ENCODE assay signal across 1 cellular context in the genomic region with DNA sequence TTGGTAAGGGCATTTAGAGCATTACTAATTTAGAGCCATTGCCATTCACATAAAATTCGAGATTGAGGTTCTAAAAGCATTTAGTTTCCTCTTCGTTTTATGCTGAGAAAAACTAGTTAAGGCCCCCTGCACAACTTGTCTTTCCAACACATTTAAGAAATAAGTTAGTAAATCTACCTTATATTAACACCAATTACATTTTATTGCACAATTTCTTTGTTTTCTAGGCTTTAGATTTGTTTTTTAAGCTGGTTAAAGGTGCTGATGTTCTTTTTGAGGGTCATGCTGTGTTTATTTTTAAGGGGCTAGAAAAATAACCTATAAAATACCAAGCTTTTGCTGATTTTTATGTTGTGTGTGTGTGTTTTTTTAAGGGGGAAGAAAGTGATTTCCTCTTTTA.
TF ChIP-seq lines count a peak whose summit lies in the region.

No MANE protein-coding gene starts in this region.

TF ChIP-seq in H1, 55 proteins besides CTCF, POLR2A, EP300 and RAD21:
- TF ChIP-seq, protein P1, sequence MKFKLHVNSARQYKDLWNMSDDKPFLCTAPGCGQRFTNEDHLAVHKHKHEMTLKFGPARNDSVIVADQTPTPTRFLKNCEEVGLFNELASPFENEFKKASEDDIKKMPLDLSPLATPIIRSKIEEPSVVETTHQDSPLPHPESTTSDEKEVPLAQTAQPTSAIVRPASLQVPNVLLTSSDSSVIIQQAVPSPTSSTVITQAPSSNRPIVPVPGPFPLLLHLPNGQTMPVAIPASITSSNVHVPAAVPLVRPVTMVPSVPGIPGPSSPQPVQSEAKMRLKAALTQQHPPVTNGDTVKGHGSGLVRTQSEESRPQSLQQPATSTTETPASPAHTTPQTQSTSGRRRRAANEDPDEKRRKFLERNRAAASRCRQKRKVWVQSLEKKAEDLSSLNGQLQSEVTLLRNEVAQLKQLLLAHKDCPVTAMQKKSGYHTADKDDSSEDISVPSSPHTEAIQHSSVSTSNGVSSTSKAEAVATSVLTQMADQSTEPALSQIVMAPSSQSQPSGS (IDR thresholded peaks at IDR 0.05; ENCODE audit: low read length), result no peak
